Comparison of ENCODE assay signal across 26 cellular contexts in the genomic region with DNA sequence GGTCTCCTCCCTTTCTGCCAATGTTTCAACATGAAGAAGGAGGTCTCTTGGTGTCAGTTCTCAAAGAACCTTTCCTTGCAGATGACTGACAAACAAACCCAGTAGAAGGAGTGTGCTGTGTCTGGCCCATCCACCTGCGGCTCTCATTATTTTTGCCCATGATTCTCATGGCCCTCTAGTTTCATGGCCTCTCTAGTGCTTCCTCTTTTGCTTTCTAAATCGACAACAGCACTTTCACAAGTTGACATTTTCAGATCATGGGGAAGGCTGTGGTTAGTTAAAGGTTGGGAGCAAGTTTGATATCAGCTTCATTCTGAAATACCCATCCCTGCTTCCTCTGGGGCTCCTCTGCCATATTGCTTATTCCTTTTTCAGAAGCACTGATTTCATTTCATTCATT.
A peak's percentile ranks its signal among the peaks of the same experiment; 100 is the strongest.
DNase-seq lines count a peak whose midpoint lies in the region; ATAC-seq, FAIRE-seq and TF ChIP-seq lines count a peak whose summit lies in the region.
"Had no signal": no experiment of that assay in that cellular context is flagged by ENCODE, and none has a peak within 500 bp of the region (broad histone marks: within the 10 kb centered on the region; RNA-seq: fewer than 3 reads in every experiment).

No MANE protein-coding gene starts in this region.

- no peak overlapping the region for H3K27ac ChIP-seq in gastrocnemius medialis
- H3K27ac ChIP-seq: BLaER1 treated with 17β-estradiol and CSF1 and Interleukin-3, amounts not matched to agents 10 nM and 100 nM; SK-N-MC; vagina; VCaP had no signal

- no peak for FAIRE-seq in GM12891 (lab: Jason Lieb, UNC)
- FAIRE-seq: RCC 7860 had no signal

- H3K4me1 ChIP-seq in gastrocnemius medialis = no peaks in the 10 kb centered on the region
- H3K4me1 ChIP-seq: vagina had no signal

- no peak for DNase-seq in GM12891 (ENCODE audit: insufficient read length, low spot score)
- no peak for DNase-seq in effector CD8-positive, alpha-beta T cell (lab: John Stamatoyannopoulos, UW)
- DNase-seq in KG1 (lab: John Stamatoyannopoulos, UW) = no peak
- DNase-seq in gastrocnemius medialis = no peak
- no peak for DNase-seq in progenitor cell of endocrine pancreas (ENCODE audit: low spot score, unreplicated experiment)
- DNase-seq: activated CD4-positive, alpha-beta T cell treated with anti-CD3 and anti-CD28 coated beads for 48 hours; activated naive CD4-positive, alpha-beta T cell treated with anti-CD3 and anti-CD28 coated beads for 36 hours; COR-L47; DMS79; effector CD4-positive, alpha-beta T cell; GF-D8; left cardiac atrium; NCI-H1417 treated with DMSO at 0.1 percent for 48 hours; NCI-H2107 had no signal

- H3K27me3 ChIP-seq in gastrocnemius medialis = no peaks in the 10 kb centered on the region
- H3K27me3 ChIP-seq: BLaER1 treated with 17β-estradiol and CSF1 and Interleukin-3, amounts not matched to agents 10 nM and 100 nM; vagina had no signal

- H3K9me3 ChIP-seq in gastrocnemius medialis = no peaks in the 10 kb centered on the region
- H3K9me3 ChIP-seq: BLaER1 treated with 17β-estradiol and CSF1 and Interleukin-3, amounts not matched to agents 10 nM and 100 nM; vagina had no signal

- H3K27ac Mint-ChIP-seq in progenitor cell of endocrine pancreas = no peak overlapping the region
- H3K27ac Mint-ChIP-seq: activated naive CD4-positive, alpha-beta T cell treated with anti-CD3 and anti-CD28 coated beads for 36 hours; IgD-negative memory B cell; stimulated activated naive CD8-positive, alpha-beta T cell treated with anti-CD3 and anti-CD28 coated beads, Interleukin-15, Interleukin-2, amounts not matched to agents 100 ng/mL and 50 ng/mL, for 24 hours had no signal

- TF ChIP-seq POLR2A in GM12891 (IDR thresholded peaks at IDR 0.05; ENCODE audit: low read depth, low read length) (no peak), gastrocnemius medialis (IDR thresholded peaks at IDR 0.05) (no peak)

- in situ Hi-C loops in gastrocnemius medialis (cut with MboI; ENCODE audit: low sequenced_read_pairs in 4 of 4) = no loop called here

- H3K4me1 Mint-ChIP-seq in progenitor cell of endocrine pancreas (ENCODE audit: low read depth) = no peaks in the 10 kb centered on the region
- H3K4me1 Mint-ChIP-seq: neural crest cell had no signal

- no peak overlapping the region for H3K4me3 ChIP-seq in gastrocnemius medialis
- H3K4me3 ChIP-seq: BLaER1 treated with 17β-estradiol and CSF1 and Interleukin-3, amounts not matched to agents 10 nM and 100 nM; SK-N-MC; vagina had no signal

- TF ChIP-seq CTCF in gastrocnemius medialis (IDR thresholded peaks at IDR 0.05 in 4 of 5, conservative IDR thresholded peaks at IDR 0.05 in 1 of 5) (no peak), progenitor cell of endocrine pancreas (IDR thresholded peaks at IDR 0.05; ENCODE audit: unreplicated experiment) (no peak)

- no peak overlapping the region for H3K4me3 Mint-ChIP-seq in progenitor cell of endocrine pancreas (ENCODE audit: low read depth)
- H3K4me3 Mint-ChIP-seq: activated naive CD4-positive, alpha-beta T cell treated with anti-CD3 and anti-CD28 coated beads for 36 hours; IgD-negative memory B cell; neural crest cell; stimulated activated naive CD8-positive, alpha-beta T cell treated with anti-CD3 and anti-CD28 coated beads, Interleukin-15, Interleukin-2, amounts not matched to agents 100 ng/mL and 50 ng/mL, for 24 hours had no signal

- H3K36me3 Mint-ChIP-seq in progenitor cell of endocrine pancreas (ENCODE audit: insufficient read depth) = no peaks in the 10 kb centered on the region
- H3K36me3 Mint-ChIP-seq: IgD-negative memory B cell had no signal

- ATAC-seq in GM19324 (IDR thresholded peaks at IDR 0.05; ENCODE audit: low FRiP score, unreplicated experiment) (peak; percentile 77), HG02798 (IDR thresholded peaks at IDR 0.05; ENCODE audit: poor library complexity, unreplicated experiment) (peak; percentile 61), HG03469 (IDR thresholded peaks at IDR 0.05; ENCODE audit: unreplicated experiment) (peak; percentile 88), gastrocnemius medialis (no peak)
- ATAC-seq: left cardiac atrium, sciatic nerve had no signal

- intact Hi-C loops in gastrocnemius medialis (cut with DNase I; ENCODE audit: low total_unique reads) = no loop called here

- H3K36me3 ChIP-seq in gastrocnemius medialis = no peaks in the 10 kb centered on the region
- H3K36me3 ChIP-seq: BLaER1 treated with 17β-estradiol and CSF1 and Interleukin-3, amounts not matched to agents 10 nM and 100 nM; vagina had no signal

- H3K9me3 Mint-ChIP-seq in progenitor cell of endocrine pancreas (ENCODE audit: low read depth) = no peaks in the 10 kb centered on the region
- H3K9me3 Mint-ChIP-seq: activated naive CD4-positive, alpha-beta T cell treated with anti-CD3 and anti-CD28 coated beads for 36 hours; neural crest cell had no signal

- peaks cover 3% of the 10 kb centered on the region for H3K27me3 Mint-ChIP-seq in progenitor cell of endocrine pancreas
- H3K27me3 Mint-ChIP-seq: IgD-negative memory B cell; stimulated activated naive CD8-positive, alpha-beta T cell treated with anti-CD3 and anti-CD28 coated beads, Interleukin-15, Interleukin-2, amounts not matched to agents 100 ng/mL and 50 ng/mL, for 24 hours had no signal

TF ChIP-seq in GM12891, 5 proteins besides CTCF, POLR2A, EP300 and RAD21:
- no peak for TF ChIP-seq PAX5 (IDR thresholded peaks at IDR 0.05; ENCODE audit: insufficient read depth, low read length, severe bottlenecking)
- TF ChIP-seq TAF1 (IDR thresholded peaks at IDR 0.05; ENCODE audit: low read depth, low read length) = no peak
- peak; percentile 68 for TF ChIP-seq SPI1 (IDR thresholded peaks at IDR 0.05; ENCODE audit: low read depth, low read length)

Comparison
In these comparisons a context has a peak if more than half of its experiments do, and no peak if none do; other contexts are left out.
1. ATAC-seq: peak in GM19324 (single experiment), HG02798 (single experiment) and HG03469 (single experiment); none in gastrocnemius medialis (0 of 2).